Comparison of ENCODE assay signal across 1 cellular context in genomic region chr2:68251187-68251854, GRCh38.
TF ChIP-seq lines count a peak whose summit lies in the region.

No MANE protein-coding gene starts in this region.

TF ChIP-seq in GM12878, 131 proteins besides CTCF, POLR2A, EP300 and RAD21 (continued from another document and continues in another):
- TF ChIP-seq, protein P1, sequence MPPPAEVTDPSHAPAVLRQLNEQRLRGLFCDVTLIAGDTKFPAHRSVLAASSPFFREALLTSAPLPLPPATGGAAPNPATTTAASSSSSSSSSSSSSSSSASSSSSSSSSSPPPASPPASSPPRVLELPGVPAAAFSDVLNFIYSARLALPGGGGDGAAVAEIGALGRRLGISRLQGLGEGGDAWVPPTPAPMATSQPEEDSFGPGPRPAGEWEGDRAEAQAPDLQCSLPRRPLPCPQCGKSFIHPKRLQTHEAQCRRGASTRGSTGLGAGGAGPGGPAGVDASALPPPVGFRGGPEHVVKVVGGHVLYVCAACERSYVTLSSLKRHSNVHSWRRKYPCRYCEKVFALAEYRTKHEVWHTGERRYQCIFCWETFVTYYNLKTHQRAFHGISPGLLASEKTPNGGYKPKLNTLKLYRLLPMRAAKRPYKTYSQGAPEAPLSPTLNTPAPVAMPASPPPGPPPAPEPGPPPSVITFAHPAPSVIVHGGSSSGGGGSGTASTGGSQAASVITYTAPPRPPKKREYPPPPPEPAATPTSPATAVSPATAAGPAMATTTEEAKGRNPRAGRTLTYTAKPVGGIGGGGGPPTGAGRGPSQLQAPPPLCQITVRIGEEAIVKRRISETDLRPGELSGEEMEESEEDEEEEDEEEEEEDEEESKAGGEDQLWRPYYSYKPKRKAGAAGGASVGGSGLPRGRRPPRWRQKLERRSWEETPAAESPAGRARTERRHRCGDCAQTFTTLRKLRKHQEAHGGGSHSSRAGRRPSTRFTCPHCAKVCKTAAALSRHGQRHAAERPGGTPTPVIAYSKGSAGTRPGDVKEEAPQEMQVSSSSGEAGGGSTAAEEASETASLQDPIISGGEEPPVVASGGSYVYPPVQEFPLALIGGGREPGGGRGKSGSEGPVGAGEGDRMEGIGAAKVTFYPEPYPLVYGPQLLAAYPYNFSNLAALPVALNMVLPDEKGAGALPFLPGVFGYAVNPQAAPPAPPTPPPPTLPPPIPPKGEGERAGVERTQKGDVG (CRISPR knock-in tag; IDR thresholded peaks at IDR 0.05): no peak
- no peak for TF ChIP-seq CUX1 (IDR thresholded peaks at IDR 0.05; ENCODE audit: insufficient replicate concordance, low read depth, low read length)
- TF ChIP-seq CREB1 (IDR thresholded peaks at IDR 0.05; ENCODE audit: low read depth): peak; percentile 71
- TF ChIP-seq ATF7 (IDR thresholded peaks at IDR 0.05; ENCODE audit: low read depth): peak; percentile 55
- no peak; the same call in 1 of the 2 replicates for TF ChIP-seq GATAD2B (conservative IDR thresholded peaks at IDR 0.05; ENCODE audit: low read depth)
- 0 out of 2 replicates have a peak, but pooled peaks have one; percentile 19 for TF ChIP-seq CHD1 (IDR thresholded peaks at IDR 0.05; ENCODE audit: low read depth, low read length)
- TF ChIP-seq, protein P2, sequence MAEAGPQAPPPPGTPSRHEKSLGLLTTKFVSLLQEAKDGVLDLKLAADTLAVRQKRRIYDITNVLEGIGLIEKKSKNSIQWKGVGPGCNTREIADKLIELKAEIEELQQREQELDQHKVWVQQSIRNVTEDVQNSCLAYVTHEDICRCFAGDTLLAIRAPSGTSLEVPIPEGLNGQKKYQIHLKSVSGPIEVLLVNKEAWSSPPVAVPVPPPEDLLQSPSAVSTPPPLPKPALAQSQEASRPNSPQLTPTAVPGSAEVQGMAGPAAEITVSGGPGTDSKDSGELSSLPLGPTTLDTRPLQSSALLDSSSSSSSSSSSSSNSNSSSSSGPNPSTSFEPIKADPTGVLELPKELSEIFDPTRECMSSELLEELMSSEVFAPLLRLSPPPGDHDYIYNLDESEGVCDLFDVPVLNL (IDR thresholded peaks at IDR 0.05; ENCODE audit: low read depth, low read length): no peak
- no peak for TF ChIP-seq ZNF24 (IDR thresholded peaks at IDR 0.05)
- no peak for TF ChIP-seq RBBP5 (conservative IDR thresholded peaks at IDR 0.05)
- no peak for TF ChIP-seq CBX5 (IDR thresholded peaks at IDR 0.05; ENCODE audit: low read depth)
- no peak for TF ChIP-seq ZNF274 (IDR thresholded peaks at IDR 0.05; ENCODE audit: insufficient read depth, insufficient read length)
- TF ChIP-seq, protein P3, sequence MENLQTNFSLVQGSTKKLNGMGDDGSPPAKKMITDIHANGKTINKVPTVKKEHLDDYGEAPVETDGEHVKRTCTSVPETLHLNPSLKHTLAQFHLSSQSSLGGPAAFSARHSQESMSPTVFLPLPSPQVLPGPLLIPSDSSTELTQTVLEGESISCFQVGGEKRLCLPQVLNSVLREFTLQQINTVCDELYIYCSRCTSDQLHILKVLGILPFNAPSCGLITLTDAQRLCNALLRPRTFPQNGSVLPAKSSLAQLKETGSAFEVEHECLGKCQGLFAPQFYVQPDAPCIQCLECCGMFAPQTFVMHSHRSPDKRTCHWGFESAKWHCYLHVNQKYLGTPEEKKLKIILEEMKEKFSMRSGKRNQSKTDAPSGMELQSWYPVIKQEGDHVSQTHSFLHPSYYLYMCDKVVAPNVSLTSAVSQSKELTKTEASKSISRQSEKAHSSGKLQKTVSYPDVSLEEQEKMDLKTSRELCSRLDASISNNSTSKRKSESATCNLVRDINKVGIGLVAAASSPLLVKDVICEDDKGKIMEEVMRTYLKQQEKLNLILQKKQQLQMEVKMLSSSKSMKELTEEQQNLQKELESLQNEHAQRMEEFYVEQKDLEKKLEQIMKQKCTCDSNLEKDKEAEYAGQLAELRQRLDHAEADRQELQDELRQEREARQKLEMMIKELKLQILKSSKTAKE (IDR thresholded peaks at IDR 0.05; ENCODE audit: low read depth, poor library complexity, severe bottlenecking): peak; percentile 82
- no peak for TF ChIP-seq ZBED1 (IDR thresholded peaks at IDR 0.05; ENCODE audit: borderline replicate concordance)
- no peak for TF ChIP-seq ZNF217 (IDR thresholded peaks at IDR 0.05)
- no peak for TF ChIP-seq KLF5 (IDR thresholded peaks at IDR 0.05; ENCODE audit: partially characterized antibody)
- no peak for TF ChIP-seq NR2C1 (IDR thresholded peaks at IDR 0.05)
- TF ChIP-seq NR2C2 (IDR thresholded peaks at IDR 0.05; ENCODE audit: borderline replicate concordance, control insufficient read depth, insufficient read length, low read depth): no peak
- no peak for TF ChIP-seq ZNF687 (IDR thresholded peaks at IDR 0.05)
- TF ChIP-seq, protein P4, sequence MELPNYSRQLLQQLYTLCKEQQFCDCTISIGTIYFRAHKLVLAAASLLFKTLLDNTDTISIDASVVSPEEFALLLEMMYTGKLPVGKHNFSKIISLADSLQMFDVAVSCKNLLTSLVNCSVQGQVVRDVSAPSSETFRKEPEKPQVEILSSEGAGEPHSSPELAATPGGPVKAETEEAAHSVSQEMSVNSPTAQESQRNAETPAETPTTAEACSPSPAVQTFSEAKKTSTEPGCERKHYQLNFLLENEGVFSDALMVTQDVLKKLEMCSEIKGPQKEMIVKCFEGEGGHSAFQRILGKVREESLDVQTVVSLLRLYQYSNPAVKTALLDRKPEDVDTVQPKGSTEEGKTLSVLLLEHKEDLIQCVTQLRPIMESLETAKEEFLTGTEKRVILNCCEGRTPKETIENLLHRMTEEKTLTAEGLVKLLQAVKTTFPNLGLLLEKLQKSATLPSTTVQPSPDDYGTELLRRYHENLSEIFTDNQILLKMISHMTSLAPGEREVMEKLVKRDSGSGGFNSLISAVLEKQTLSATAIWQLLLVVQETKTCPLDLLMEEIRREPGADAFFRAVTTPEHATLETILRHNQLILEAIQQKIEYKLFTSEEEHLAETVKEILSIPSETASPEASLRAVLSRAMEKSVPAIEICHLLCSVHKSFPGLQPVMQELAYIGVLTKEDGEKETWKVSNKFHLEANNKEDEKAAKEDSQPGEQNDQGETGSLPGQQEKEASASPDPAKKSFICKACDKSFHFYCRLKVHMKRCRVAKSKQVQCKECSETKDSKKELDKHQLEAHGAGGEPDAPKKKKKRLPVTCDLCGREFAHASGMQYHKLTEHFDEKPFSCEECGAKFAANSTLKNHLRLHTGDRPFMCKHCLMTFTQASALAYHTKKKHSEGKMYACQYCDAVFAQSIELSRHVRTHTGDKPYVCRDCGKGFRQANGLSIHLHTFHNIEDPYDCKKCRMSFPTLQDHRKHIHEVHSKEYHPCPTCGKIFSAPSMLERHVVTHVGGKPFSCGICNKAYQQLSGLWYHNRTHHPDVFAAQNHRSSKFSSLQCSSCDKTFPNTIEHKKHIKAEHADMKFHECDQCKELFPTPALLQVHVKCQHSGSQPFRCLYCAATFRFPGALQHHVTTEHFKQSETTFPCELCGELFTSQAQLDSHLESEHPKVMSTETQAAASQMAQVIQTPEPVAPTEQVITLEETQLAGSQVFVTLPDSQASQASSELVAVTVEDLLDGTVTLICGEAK (IDR thresholded peaks at IDR 0.05; ENCODE audit: borderline replicate concordance): no peak
- TF ChIP-seq SMC3 (IDR thresholded peaks at IDR 0.05; ENCODE audit: borderline replicate concordance, low read length): peak; percentile 25; the same call in 1 of the 2 replicates
- TF ChIP-seq RELA (IDR thresholded peaks at IDR 0.05; ENCODE audit: borderline replicate concordance, partially characterized antibody): no peak
- TF ChIP-seq SP1 (IDR thresholded peaks at IDR 0.05; ENCODE audit: low read depth, low read length): no peak
- no peak for TF ChIP-seq ZBTB11 (CRISPR knock-in tag; IDR thresholded peaks at IDR 0.05)
- peak; percentile 57 for TF ChIP-seq MLLT1 (IDR thresholded peaks at IDR 0.05)
- TF ChIP-seq, protein P5, sequence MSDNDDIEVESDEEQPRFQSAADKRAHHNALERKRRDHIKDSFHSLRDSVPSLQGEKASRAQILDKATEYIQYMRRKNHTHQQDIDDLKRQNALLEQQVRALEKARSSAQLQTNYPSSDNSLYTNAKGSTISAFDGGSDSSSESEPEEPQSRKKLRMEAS (IDR thresholded peaks at IDR 0.05; ENCODE audit: low read depth, low read length): 0 out of 2 replicates have a peak, but pooled peaks have one; percentile 50
- TF ChIP-seq NBN (IDR thresholded peaks at IDR 0.05): peak; percentile 89; the same call in 1 of the 2 replicates
